In the genomic region with DNA sequence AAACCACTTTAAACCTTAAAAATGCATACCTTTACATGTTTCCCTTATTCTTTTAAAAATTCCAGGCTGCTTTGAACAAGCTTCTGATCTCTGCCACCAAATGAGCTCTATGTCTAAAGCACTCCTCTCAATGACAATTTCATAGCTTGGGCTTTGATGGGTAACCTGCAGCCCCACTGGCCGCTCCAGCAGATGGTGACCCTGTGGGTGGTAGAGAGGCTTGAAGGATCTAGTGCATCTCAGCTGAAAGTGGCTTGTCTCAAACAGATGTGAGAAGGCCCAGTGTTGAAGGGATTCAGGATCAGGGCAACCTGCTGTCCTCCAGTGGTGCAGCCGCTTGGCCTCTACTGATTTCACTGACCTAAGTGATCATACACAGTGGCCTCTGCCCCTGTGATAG, we compare ENCODE assay signal across 15 cellular contexts.
DNase-seq lines count a peak whose midpoint lies in the region; ATAC-seq, FAIRE-seq and TF ChIP-seq lines count a peak whose summit lies in the region.
"Had no signal": no experiment of that assay in that cellular context is flagged by ENCODE, and none has a peak within 500 bp of the region (broad histone marks: within the 10 kb centered on the region; RNA-seq: fewer than 3 reads in every experiment).

No MANE protein-coding gene starts in this region.

- intact Hi-C loops in Panc1 (cut with micrococcal nuclease; ENCODE audit: unreplicated experiment): no loop called here

- no peaks in the 10 kb centered on the region for H3K36me3 ChIP-seq in Panc1 (ENCODE audit: control insufficient read depth, insufficient read depth, low read length)
- H3K36me3 ChIP-seq: BLaER1 had no signal

- in situ Hi-C loops in Panc1 (cut with HindIII; ENCODE audit: low pct_unique_long_range_greater_than_20kb, low sequenced_read_pairs): no loop called here

- no peak for ATAC-seq in Panc1
- ATAC-seq: GM12878, GM23338 had no signal

- no peaks in the 10 kb centered on the region for H3K4me1 ChIP-seq in Panc1 (ENCODE audit: control insufficient read depth, insufficient read depth, low read length)

- no peaks in the 10 kb centered on the region for H3K27me3 ChIP-seq in Panc1 (ENCODE audit: control insufficient read depth, insufficient read depth, low read length)
- H3K27me3 ChIP-seq: BLaER1 had no signal

- POLR2A ChIA-PET in Panc1 (lab: Charles Lee): interaction anchor here (0.5 kb wide), 1 partner anchor 273 kb away, joined by 3 read pairs; no protein-coding TSS in a partner anchor

- H3K9me3 ChIP-seq in Panc1 (ENCODE audit: control insufficient read depth, insufficient read depth, low read depth, low read length): no peaks in the 10 kb centered on the region
- H3K9me3 ChIP-seq: BLaER1, Caco-2 had no signal

- no peak for TF ChIP-seq CTCF in Panc1 (IDR thresholded peaks at IDR 0.05)

- H3K27ac ChIP-seq in Panc1 (ENCODE audit: low read length): peak overlapping the region; percentile 57; the same call in 1 of the 2 replicates
- H3K27ac ChIP-seq: BLaER1 had no signal

- FAIRE-seq in frontal cortex (lab: Jason Lieb, UNC): no peak
- FAIRE-seq: GM12878 had no signal

- DNase-seq in activated CD8-positive, alpha-beta memory T cell treated with anti-CD3 and anti-CD28 coated beads for 24 hours: peak; percentile 33
- no peak for DNase-seq in activated CD8-positive, alpha-beta memory T cell treated with anti-CD3 and anti-CD28 coated beads, Interleukin-2, amount 50 U/mL, for 48 hours
- DNase-seq in Panc1 (ENCODE audit: low read depth, low spot score): no peak
- peak; percentile 46 for DNase-seq in cerebellar cortex (ENCODE audit: low spot score)
- DNase-seq in stimulated activated CD4-positive, alpha-beta T cell treated with anti-CD3 and anti-CD28 coated beads, Interleukin-12 subunit alpha, Interleukin-12 subunit beta, amount 100 ng/mL, for 4 hours: no peak
- no peak for DNase-seq in frontal cortex (ENCODE audit: low spot score in 2 of 2)
- DNase-seq in NCI-H226: no peak
- DNase-seq: 8988T; AML-193; Caco-2; CD8-positive, alpha-beta memory T cell; H7 had no signal

- no peak overlapping the region for H3K4me3 ChIP-seq in Panc1 (ENCODE audit: low read depth in 2 of 2, low read length in 2 of 2)
- H3K4me3 ChIP-seq: BLaER1, GM12878, GM23338 had no signal

- BruUV-seq in Panc1 (replicated peaks; lab: Mats Ljungman, UMichigan): no TSS peak

- CTCF ChIA-PET in Panc1 (lab: Charles Lee): no interaction called here

Comparison
In these comparisons a context has a peak if more than half of its experiments do, and no peak if none do; other contexts are left out.
1. DNase-seq: peak in activated CD8-positive, alpha-beta memory T cell treated with anti-CD3 and anti-CD28 coated beads for 24 hours (single experiment) and cerebellar cortex (single experiment); none in activated CD8-positive, alpha-beta memory T cell treated with anti-CD3 and anti-CD28 coated beads, Interleukin-2, amount 50 U/mL, for 48 hours (single experiment), Panc1 (single experiment), stimulated activated CD4-positive, alpha-beta T cell treated with anti-CD3 and anti-CD28 coated beads, Interleukin-12 subunit alpha, Interleukin-12 subunit beta, amount 100 ng/mL, for 4 hours (single experiment), frontal cortex (0 of 2) and NCI-H226 (single experiment).